24 cellular contexts compared by ENCODE assay signal in genomic region chr2:16015903-16016265, GRCh38.
DNase-seq lines count a peak whose midpoint lies in the region; ATAC-seq and TF ChIP-seq lines count a peak whose summit lies in the region.
"Had no signal": no experiment of that assay in that cellular context is flagged by ENCODE, and none has a peak within 500 bp of the region (broad histone marks: within the 10 kb centered on the region; RNA-seq: fewer than 3 reads in every experiment).

No MANE protein-coding gene starts in this region.

- H3K27me3 Mint-ChIP-seq in WTC11 (ENCODE audit: low read depth) (peaks cover 2% of the 10 kb centered on the region; the same call in 1 of the 2 replicates), type B pancreatic cell (peaks cover 5% of the 10 kb centered on the region)

- no peak for TF ChIP-seq CTCF in LNCaP clone FGC (IDR thresholded peaks at IDR 0.05; ENCODE audit: control insufficient read depth, extremely low read depth, insufficient read depth)
- no peak for TF ChIP-seq CTCF in WTC11 (IDR thresholded peaks at IDR 0.05)
- TF ChIP-seq CTCF in type B pancreatic cell (conservative IDR thresholded peaks at IDR 0.05): no peak

- DNase-seq in LNCaP clone FGC (ENCODE audit: low read depth): peak; percentile 17
- DNase-seq in SK-N-DZ (ENCODE audit: low spot score): peak; percentile 93
- no peak for DNase-seq in WTC11 (ENCODE audit: low spot score)
- DNase-seq in type B pancreatic cell (ENCODE audit: extremely low spot score, unreplicated experiment): no peak
- DNase-seq in NCI-H748 treated with DMSO at 0.1 percent for 48 hours (lab: John Stamatoyannopoulos, UW): no peak
- DNase-seq: 8988T; ACHN; C1 segment of cervical spinal cord; CD4-positive, alpha-beta memory T cell; CD4-positive, CD25-positive, alpha-beta regulatory T cell; CD8-positive, alpha-beta memory T cell; COR-L47; DMS 273 treated with DMSO at 0.1 percent for 48 hours; DMS153; DMS53; DMS79; DND-41; EL; GDM1 had no signal

- H3K4me1 Mint-ChIP-seq in WTC11 (peaks cover 47% of the 10 kb centered on the region), type B pancreatic cell (ENCODE audit: unreplicated experiment) (peaks cover 28% of the 10 kb centered on the region)

- CTCF ChIA-PET in WTC11 (lab: Charles Lee): interaction anchor here (1.1 kb wide), 1 partner anchor 266 kb away, joined by 3 read pairs; no protein-coding TSS in a partner anchor

- no peak overlapping the region for H3K4me3 Mint-ChIP-seq in WTC11
- H3K4me3 Mint-ChIP-seq in type B pancreatic cell: peak overlapping the region; percentile 15
- H3K4me3 Mint-ChIP-seq: CD4-positive, alpha-beta memory T cell; CD4-positive, CD25-positive, alpha-beta regulatory T cell; CD8-positive, alpha-beta memory T cell had no signal

- H3K9me3 Mint-ChIP-seq in WTC11: no peaks in the 10 kb centered on the region
- no peaks in the 10 kb centered on the region for H3K9me3 Mint-ChIP-seq in type B pancreatic cell

- no peak overlapping the region for H3K4me3 ChIP-seq in LNCaP clone FGC (ENCODE audit: low read depth, low read length)
- H3K4me3 ChIP-seq: BLaER1, GM12878 had no signal

- H3K27ac Mint-ChIP-seq in WTC11 (peak overlapping the region; percentile 9; the same call in 1 of the 2 replicates), type B pancreatic cell (peak overlapping the region; percentile 66)
- H3K27ac Mint-ChIP-seq: CD14-positive monocyte; CD4-positive, alpha-beta memory T cell; CD4-positive, CD25-positive, alpha-beta regulatory T cell; CD8-positive, alpha-beta memory T cell had no signal

- H3K36me3 Mint-ChIP-seq in WTC11: no peaks in the 10 kb centered on the region
- no peaks in the 10 kb centered on the region for H3K36me3 Mint-ChIP-seq in type B pancreatic cell
- H3K36me3 Mint-ChIP-seq: CD14-positive monocyte; CD4-positive, alpha-beta memory T cell; CD8-positive, alpha-beta memory T cell had no signal

- POLR2A ChIA-PET in WTC11 (lab: Charles Lee): no interaction called here

- ATAC-seq in WTC11: no peak
- ATAC-seq in HG02981 (IDR thresholded peaks at IDR 0.05; ENCODE audit: unreplicated experiment): no peak
- no peak for ATAC-seq in GM21737 (IDR thresholded peaks at IDR 0.05; ENCODE audit: unreplicated experiment)
- ATAC-seq: GM12878 had no signal

TF ChIP-seq in WTC11, 78 proteins besides CTCF, POLR2A, EP300 and RAD21:
- TF ChIP-seq ZNF532 (CRISPR knock-in tag; IDR thresholded peaks at IDR 0.05; ENCODE audit: borderline replicate concordance) (no peak), ERG (CRISPR knock-in tag; IDR thresholded peaks at IDR 0.05) (no peak), HMGA2 (CRISPR knock-in tag; IDR thresholded peaks at IDR 0.05) (no peak), SMAD4 (CRISPR knock-in tag; IDR thresholded peaks at IDR 0.05) (no peak), NFATC4 (CRISPR knock-in tag; IDR thresholded peaks at IDR 0.05) (no peak), ZNF232 (CRISPR knock-in tag; IDR thresholded peaks at IDR 0.05) (no peak), GABPB1 (CRISPR knock-in tag; IDR thresholded peaks at IDR 0.05) (no peak), CBFB (CRISPR knock-in tag; IDR thresholded peaks at IDR 0.05; ENCODE audit: low read depth) (no peak), ZBTB43 (CRISPR knock-in tag; IDR thresholded peaks at IDR 0.05) (no peak), GTF2I (CRISPR knock-in tag; conservative IDR thresholded peaks at IDR 0.05) (no peak), E2F4 (CRISPR knock-in tag; IDR thresholded peaks at IDR 0.05; ENCODE audit: borderline replicate concordance, low read depth) (no peak), ZNF416 (CRISPR knock-in tag; IDR thresholded peaks at IDR 0.05) (no peak), MXD4 (CRISPR knock-in tag; IDR thresholded peaks at IDR 0.05; ENCODE audit: borderline replicate concordance) (no peak), NFE2L1 (CRISPR knock-in tag; IDR thresholded peaks at IDR 0.05) (no peak), RELA (CRISPR knock-in tag; IDR thresholded peaks at IDR 0.05; ENCODE audit: borderline replicate concordance) (no peak), OVOL2 (CRISPR knock-in tag; IDR thresholded peaks at IDR 0.05; ENCODE audit: borderline replicate concordance) (no peak)

Comparison
In these comparisons a context has a peak if more than half of its experiments do, and no peak if none do; other contexts are left out.
1. DNase-seq: peak in LNCaP clone FGC (single experiment) and SK-N-DZ (single experiment); none in WTC11 (single experiment), type B pancreatic cell (single experiment) and NCI-H748 treated with DMSO at 0.1 percent for 48 hours (single experiment).